In the genomic region with DNA sequence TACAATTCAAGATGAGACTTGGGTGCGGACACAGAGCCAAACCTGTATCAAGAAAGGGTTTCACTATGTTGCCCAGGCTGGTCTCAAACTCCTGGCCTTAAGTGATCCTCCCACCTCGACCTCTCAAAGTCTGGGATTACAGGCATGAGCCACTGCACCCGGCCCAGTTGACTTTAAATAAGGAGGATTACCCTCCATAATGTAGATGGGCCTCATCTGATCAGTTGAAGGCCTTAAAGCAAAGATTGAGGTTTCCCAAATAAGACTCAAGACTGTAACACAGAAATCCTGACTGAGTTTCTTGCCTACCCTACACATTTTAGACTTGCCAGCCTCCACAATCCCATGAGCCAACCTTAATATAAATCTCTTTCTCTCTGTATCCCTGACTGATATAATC, we compare ENCODE assay signal across 9 cellular contexts.
"Had no signal": no experiment of that assay in that cellular context is flagged by ENCODE, and none has a peak within 500 bp of the region (broad histone marks: within the 10 kb centered on the region; RNA-seq: fewer than 3 reads in every experiment).

No MANE protein-coding gene starts in this region.

- H3K9me3 Mint-ChIP-seq: GM23338, HFFc6 had no signal

- H3K27ac ChIP-seq: KMS-11 had no signal

- H3K36me3 ChIP-seq: HAP-1 had no signal

- H3K9ac ChIP-seq: KMS-11 had no signal

- ATAC-seq: GM23338 had no signal

- H3K4me3 ChIP-seq: GM23338, HAP-1 had no signal

- H3K4me3 Mint-ChIP-seq: GM23338, HFFc6 had no signal

- H3K4me2 ChIP-seq: GM23338, KMS-11 had no signal

- H3K27ac Mint-ChIP-seq: GM23338, HFFc6 had no signal

- DNase-seq: H7, HFFc6, IMR-90, Karpas-422, KBM-7 had no signal

- FAIRE-seq: HTR-8/SVneo had no signal
